9 cellular contexts compared by ENCODE assay signal in genomic region chr17:81831563-81831956, GRCh38. TPM values are rescaled to one million over a fixed set of nuclear protein-coding genes. Genes with fewer than 3 reads are reported as not detected.
DNase-seq lines count a peak whose midpoint lies in the region; ATAC-seq and TF ChIP-seq lines count a peak whose summit lies in the region.
"Had no signal": no experiment of that assay in that cellular context is flagged by ENCODE, and none has a peak within 500 bp of the region (broad histone marks: within the 10 kb centered on the region; RNA-seq: fewer than 3 reads in every experiment).

No MANE protein-coding gene starts in this region.

- H3K27ac Mint-ChIP-seq in stimulated activated naive CD8-positive, alpha-beta T cell treated with anti-CD3 and anti-CD28 coated beads, Interleukin-15, amount 100 ng/mL, for 72 hours: peak overlapping the region; percentile 94 to 97

- H3K9me3 Mint-ChIP-seq in stimulated activated naive CD8-positive, alpha-beta T cell treated with anti-CD3 and anti-CD28 coated beads, Interleukin-15, amount 100 ng/mL, for 72 hours: no peaks in the 10 kb centered on the region

- 73 to 75% methylated on average over 6 to 7 of the region's 7 CpGs for WGBS in lower leg skin, 2 donors

- TF ChIP-seq POLR2A in lower leg skin (IDR thresholded peaks at IDR 0.05): no peak

- no peak for ATAC-seq in stimulated activated naive CD8-positive, alpha-beta T cell treated with anti-CD3 and anti-CD28 coated beads, Interleukin-15, amount 100 ng/mL, for 72 hours
- no peak for ATAC-seq in HG03097 (IDR thresholded peaks at IDR 0.05; ENCODE audit: low FRiP score, unreplicated experiment)

- intact Hi-C loops in lower leg skin (cut with DNase I; ENCODE audit: low total_unique reads): no loop called here

- peak overlapping the region; percentile 98 for H3K27ac ChIP-seq in VCaP

- peak overlapping the region; percentile 94 for H3K4me3 Mint-ChIP-seq in stimulated activated naive CD8-positive, alpha-beta T cell treated with anti-CD3 and anti-CD28 coated beads, Interleukin-15, amount 100 ng/mL, for 72 hours

- no peaks in the 10 kb centered on the region for H3K27me3 Mint-ChIP-seq in stimulated activated naive CD8-positive, alpha-beta T cell treated with anti-CD3 and anti-CD28 coated beads, Interleukin-15, amount 100 ng/mL, for 72 hours

- H3K4me1 Mint-ChIP-seq in stimulated activated naive CD8-positive, alpha-beta T cell treated with anti-CD3 and anti-CD28 coated beads, Interleukin-15, amount 100 ng/mL, for 72 hours: peaks cover 58% of the 10 kb centered on the region

- TF ChIP-seq CTCF in VCaP (conservative IDR thresholded peaks at IDR 0.05) (no peak), fibroblast of pulmonary artery (IDR thresholded peaks at IDR 0.05; ENCODE audit: low read length, missing control alignments) (no peak), lower leg skin (IDR thresholded peaks at IDR 0.05) (no peak)

- peak overlapping the region; percentile 72 for H3K4me3 ChIP-seq in fibroblast of pulmonary artery (replicated peaks; ENCODE audit: low read depth, low read length)
- H3K4me3 ChIP-seq in lower leg skin (ENCODE audit: low read depth, poor library complexity, severe bottlenecking): no peak overlapping the region

- DNase-seq in activated CD8-positive, alpha-beta memory T cell treated with anti-CD3 and anti-CD28 coated beads for 24 hours: peak; percentile 76
- no peak for DNase-seq in activated CD8-positive, alpha-beta memory T cell treated with anti-CD3 and anti-CD28 coated beads, Interleukin-2, amount 50 U/mL, for 48 hours
- no peak for DNase-seq in fibroblast of pulmonary artery (ENCODE audit: low read depth)
- no peak for DNase-seq in stimulated activated naive CD8-positive, alpha-beta T cell treated with anti-CD3 and anti-CD28 coated beads, Interleukin-15, amount 100 ng/mL, for 72 hours
- DNase-seq in lower leg skin (ENCODE audit: low spot score in 2 of 2): no peak
- DNase-seq in stimulated activated naive CD4-positive, alpha-beta T cell (lab: John Stamatoyannopoulos, UW): no peak

RNA-seq across cellular contexts. Expression of gene MCRIP1, which starts 1.5 kb away (rescaled TPM):
- total RNA-seq in lower leg skin: 10 to 100 TPM; 21.6 to 41.0 (median 28.8) TPM

RNA-seq across cellular contexts. Expression of gene PPP1R27, which starts 3.3 kb away (rescaled TPM):
- under 1 TPM in 1 of 4 donors, not detected in 3; 0.36 TPM for total RNA-seq in lower leg skin
- total RNA-seq: subcutaneous adipose tissue had no signal

RNA-seq across cellular contexts. Expression of gene GCGR, which starts 27.6 kb away (rescaled TPM):
- total RNA-seq in lower leg skin: under 1 TPM; 0.16 to 0.71 (median 0.47) TPM

RNA-seq across cellular contexts. Expression of gene P4HB, which starts 28.8 kb away (rescaled TPM):
- total RNA-seq in lower leg skin: 100 to 1,000 TPM; 685 to 999 (median 839) TPM

RNA-seq across cellular contexts. Expression of gene ARHGDIA, which starts 39.6 kb away (rescaled TPM):
- 100 to 1,000 TPM; 144 to 280 (median 201) TPM for total RNA-seq in lower leg skin
